ENCODE assay signal across 9 cellular contexts in the genomic region with DNA sequence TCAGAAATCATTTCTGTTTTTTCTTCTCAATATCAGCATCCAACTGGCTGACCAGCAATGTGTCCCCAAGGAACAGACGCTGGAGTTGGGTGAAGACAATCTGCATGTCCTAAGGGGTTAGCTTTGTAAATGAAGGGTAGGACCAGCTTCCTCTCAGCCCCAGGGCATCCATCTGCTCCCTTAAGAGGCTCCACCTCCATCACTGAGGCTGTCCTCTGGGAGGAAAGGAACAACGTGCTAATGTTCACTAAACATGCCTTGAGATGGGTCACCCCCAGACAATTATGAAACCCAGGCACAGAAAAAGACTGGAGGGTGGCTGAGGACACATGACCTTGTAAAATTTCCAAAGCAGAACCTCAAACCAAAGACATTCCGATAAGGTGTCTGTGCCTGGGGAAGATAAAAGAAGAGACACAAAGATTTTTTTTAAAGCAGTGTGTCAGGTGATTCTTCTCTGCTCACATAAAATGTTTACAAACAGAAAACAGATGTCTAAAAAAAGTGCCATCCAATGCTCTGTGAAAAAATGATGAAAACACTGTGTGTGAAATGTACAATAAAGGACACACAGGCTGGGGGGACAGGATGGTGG. TPM values are rescaled to one million over a fixed set of nuclear protein-coding genes. Genes with fewer than 3 reads are reported as not detected.
DNase-seq lines count a peak whose midpoint lies in the region; FAIRE-seq and TF ChIP-seq lines count a peak whose summit lies in the region.
"Had no signal": no experiment of that assay in that cellular context is flagged by ENCODE, and none has a peak within 500 bp of the region (broad histone marks: within the 10 kb centered on the region; RNA-seq: fewer than 3 reads in every experiment).

No MANE protein-coding gene starts in this region.

- H3K27me3 ChIP-seq in CD4-positive, alpha-beta memory T cell (ENCODE audit: insufficient read depth, low read length) = no peaks in the 10 kb centered on the region
- H3K27me3 ChIP-seq in dorsolateral prefrontal cortex = no peaks in the 10 kb centered on the region

- H3K9me3 Mint-ChIP-seq in CD4-positive, alpha-beta memory T cell = peaks cover 0 to 3% (median 0%) of the 10 kb centered on the region in 8 donors
- no peaks in the 10 kb centered on the region for H3K9me3 Mint-ChIP-seq in neural crest cell

- FAIRE-seq in H54 (lab: Jason Lieb, UNC) = no peak

- peaks cover 53 to 86% (median 69%) of the 10 kb centered on the region in 4 donors for H3K4me1 Mint-ChIP-seq in CD4-positive, alpha-beta memory T cell
- peaks cover 22% of the 10 kb centered on the region for H3K4me1 Mint-ChIP-seq in neural crest cell

- CTCF ChIA-PET in CD4-positive, alpha-beta memory T cell (lab: Charles Lee; ENCODE audit: partially characterized antibody) = interaction anchor here (1.5 kb wide), 1 partner anchor 181 kb away, joined by 5 read pairs; no protein-coding TSS in a partner anchor

- H3K36me3 Mint-ChIP-seq in CD4-positive, alpha-beta memory T cell = peaks cover 18 to 35% of the 10 kb centered on the region in 2 donors
- peaks cover 8% of the 10 kb centered on the region for H3K36me3 Mint-ChIP-seq in neural crest cell (ENCODE audit: low read depth)

- H3K27ac ChIP-seq in CD4-positive, alpha-beta memory T cell (ENCODE audit: low read depth, low read length) = peak overlapping the region; percentile 76
- H3K27ac ChIP-seq in dorsolateral prefrontal cortex = peak overlapping the region in 17 of 59 donors; percentile 17 to 89 (median 83)

- H3K27me3 Mint-ChIP-seq in CD4-positive, alpha-beta memory T cell = no peaks in the 10 kb centered on the region
- peaks cover 6% of the 10 kb centered on the region for H3K27me3 Mint-ChIP-seq in neural crest cell (ENCODE audit: low read depth)

- peak overlapping the region; percentile 80 to 95 (median 92) for H3K27ac Mint-ChIP-seq in CD4-positive, alpha-beta memory T cell
- H3K27ac Mint-ChIP-seq in neural crest cell (ENCODE audit: unreplicated experiment) = no peak overlapping the region

- peak overlapping the region; percentile 77 to 96 (median 94) for H3K4me3 Mint-ChIP-seq in CD4-positive, alpha-beta memory T cell
- H3K4me3 Mint-ChIP-seq in neural crest cell = peak overlapping the region; percentile 99

- no peak for DNase-seq in CD4-positive, alpha-beta memory T cell
- peak; percentile 74 for DNase-seq in NB4 (ENCODE audit: low read depth)
- no peak for DNase-seq in dorsolateral prefrontal cortex
- DNase-seq in neural crest cell (ENCODE audit: low read depth, low spot score) = no peak
- DNase-seq in SHP77 (lab: John Stamatoyannopoulos, UW) = no peak
- no peak for DNase-seq in amniotic stem cell (lab: John Stamatoyannopoulos, UW)
- no peak for DNase-seq in H54 (ENCODE audit: insufficient read length, low spot score)
- no peak for DNase-seq in effector CD8-positive, alpha-beta T cell (lab: John Stamatoyannopoulos, UW)

- H3K36me3 ChIP-seq in CD4-positive, alpha-beta memory T cell (ENCODE audit: insufficient read depth, low read length) = no peaks in the 10 kb centered on the region

- peak overlapping the region; percentile 66 to 70 for H3K4me3 ChIP-seq in CD4-positive, alpha-beta memory T cell (ENCODE audit: low read length in 2 of 2)
- peak overlapping the region; percentile 98 for H3K4me3 ChIP-seq in NB4 (ENCODE audit: low read depth, low read length)
- H3K4me3 ChIP-seq in dorsolateral prefrontal cortex = peak overlapping the region; percentile 60 to 98 (median 91)

- intact Hi-C loops in CD4-positive, alpha-beta memory T cell (cut with micrococcal nuclease) = no loop called here
- intact Hi-C loops in dorsolateral prefrontal cortex (cut with DNase I) = loop anchor here (5.0 to 10.0 kb wide), 3 partner anchors 37 to 275 kb away; a partner anchor contains a TSS

- POLR2A ChIA-PET in CD4-positive, alpha-beta memory T cell (lab: Charles Lee; ENCODE audit: partially characterized antibody) = interaction anchor here (1.3 to 1.8 kb wide), 3 partner anchors 24 to 277 kb away, joined by 3 to 7 read pairs (median 4); a partner anchor contains a TSS

- no peak for TF ChIP-seq CTCF in NB4 (IDR thresholded peaks at IDR 0.05; ENCODE audit: low read depth, low read length)
- TF ChIP-seq CTCF in dorsolateral prefrontal cortex (IDR thresholded peaks at IDR 0.05 in 54 of 56, conservative IDR thresholded peaks at IDR 0.05 in 2 of 56; ENCODE audit: low read depth in 1 of 56, partially characterized antibody in 56 of 56) = no peak
- no peak for TF ChIP-seq CTCF in neural crest cell (conservative IDR thresholded peaks at IDR 0.05)

- no peaks in the 10 kb centered on the region for H3K9me3 ChIP-seq in CD4-positive, alpha-beta memory T cell (ENCODE audit: control insufficient read depth in 1 of 2, low read length in 2 of 2)

- TF ChIP-seq POLR2A in NB4 (IDR thresholded peaks at IDR 0.05; ENCODE audit: extremely low read depth, insufficient read length) (no peak), H54 (IDR thresholded peaks at IDR 0.05; ENCODE audit: low read depth, low read length) (no peak)

- peaks cover 78% of the 10 kb centered on the region for H3K4me1 ChIP-seq in CD4-positive, alpha-beta memory T cell (ENCODE audit: insufficient read depth, low read length)

RNA-seq across cellular contexts. Expression of a gene that starts 37.6 kb away (rescaled TPM):
- 10 to 100 TPM; 25.0 to 26.8 TPM for total RNA-seq in CD4-positive, alpha-beta memory T cell
- 1 to 10 TPM; 6.6 to 9.2 TPM for polyA plus RNA-seq in CD4-positive, alpha-beta memory T cell
- total RNA-seq in dorsolateral prefrontal cortex = 10 to 100 TPM; 16.1 to 75.3 (median 32.4) TPM
- total RNA-seq in neural crest cell = 87.0 and 90.2 TPM in 2 replicates

RNA-seq across cellular contexts. Expression of a gene that starts 46.5 kb away (rescaled TPM):
- not detected for total RNA-seq in CD4-positive, alpha-beta memory T cell
- not detected for polyA plus RNA-seq in CD4-positive, alpha-beta memory T cell
- total RNA-seq in dorsolateral prefrontal cortex (not detected), neural crest cell (not detected in 2 replicates)
- total RNA-seq: temporal lobe had no signal
